In genomic region chr2:46564811-46565241, GRCh38 we compare ENCODE assay signal across 17 cellular contexts. TPM values are rescaled to one million over a fixed set of nuclear protein-coding genes. Genes with fewer than 3 reads are reported as not detected.
DNase-seq lines count a peak whose midpoint lies in the region; ATAC-seq and TF ChIP-seq lines count a peak whose summit lies in the region.
"Had no signal": no experiment of that assay in that cellular context is flagged by ENCODE, and none has a peak within 500 bp of the region (broad histone marks: within the 10 kb centered on the region; RNA-seq: fewer than 3 reads in every experiment).

No MANE protein-coding gene starts in this region.

- H3K9ac ChIP-seq in stomach smooth muscle (ENCODE audit: low read length in 2 of 2): no peak overlapping the region

- H3K4me3 ChIP-seq in stomach smooth muscle (ENCODE audit: low read length in 2 of 2) (peak overlapping the region in 1 of 2 donors; percentile 8), osteoblast (ENCODE audit: insufficient read depth, low read length) (no peak overlapping the region)
- H3K4me3 ChIP-seq: breast epithelium, Peyer's patch had no signal

- peaks cover 64% of the 10 kb centered on the region for H3K4me1 ChIP-seq in stomach smooth muscle (ENCODE audit: control insufficient read depth, insufficient read depth, low read length)
- H3K4me1 ChIP-seq in osteoblast (ENCODE audit: insufficient read depth, low read length): peaks cover 7% of the 10 kb centered on the region

- DNase-seq in Right ventricle myocardium inferior (ENCODE audit: missing footprints) (no peak), cardiac septum (ENCODE audit: low spot score) (no peak), left cardiac atrium (peak; percentile 38), osteoblast (ENCODE audit: insufficient read length, low spot score, missing footprints) (no peak), DMS 273 treated with DMSO at 0.1 percent for 48 hours (lab: John Stamatoyannopoulos, UW) (no peak), DMS53 treated with DMSO at 0.1 percent for 48 hours (lab: John Stamatoyannopoulos, UW; ENCODE audit: unreplicated experiment) (no peak)
- DNase-seq: activated CD4-positive, CD25-positive, alpha-beta regulatory T cell treated with anti-CD3 and anti-CD28 coated beads, Interleukin-2, amount 50 U/mL, for 72 hours; GOT3; kidney glomerular epithelial cell; NCI-H1694 treated with DMSO at 0.1 percent for 48 hours; NCI-H510A; Peyer's patch; T-helper 1 cell had no signal

- no peak overlapping the region for H2AFZ ChIP-seq in osteoblast (ENCODE audit: low read length)

- H3K36me3 ChIP-seq in stomach smooth muscle (ENCODE audit: control insufficient read depth in 2 of 2, insufficient read depth in 2 of 2, low read length in 2 of 2): peaks cover 0 to 4% of the 10 kb centered on the region in 2 donors
- peaks cover 30% of the 10 kb centered on the region for H3K36me3 ChIP-seq in osteoblast (ENCODE audit: insufficient read depth, low read length)
- H3K36me3 ChIP-seq: breast epithelium, Peyer's patch had no signal

- intact Hi-C loops in Right ventricle myocardium inferior (cut with DNase I) (no loop called here), cardiac septum (cut with DNase I) (loop anchor here (2.0 kb wide), 2 partner anchors 16 to 74 kb away; no protein-coding TSS in a partner anchor), left cardiac atrium (cut with DNase I) (loop anchor here in 1 of 2 donors (2.0 kb wide), 1 partner anchor 18 kb away; no protein-coding TSS in a partner anchor)

- no peak for TF ChIP-seq CTCF in osteoblast (IDR thresholded peaks at IDR 0.05; ENCODE audit: extremely low read depth, low read depth, low read length)

- no peak overlapping the region for H3K4me2 ChIP-seq in osteoblast (ENCODE audit: insufficient read depth, low read length)

- peaks cover 78% of the 10 kb centered on the region for H4K20me1 ChIP-seq in osteoblast (ENCODE audit: insufficient read depth, low read length)

- H3K27me3 ChIP-seq in stomach smooth muscle (ENCODE audit: control insufficient read depth in 1 of 2, insufficient read depth in 2 of 2, low read length in 2 of 2): no peaks in the 10 kb centered on the region
- H3K27me3 ChIP-seq in osteoblast (ENCODE audit: insufficient read depth, low read length): no peaks in the 10 kb centered on the region
- H3K27me3 ChIP-seq: breast epithelium, Peyer's patch had no signal

- H3K27ac ChIP-seq in stomach smooth muscle (ENCODE audit: low read length): peak overlapping the region; percentile 24
- H3K27ac ChIP-seq in osteoblast (ENCODE audit: low read depth, low read length): no peak overlapping the region
- H3K27ac ChIP-seq: Peyer's patch had no signal

- H3K9me3 ChIP-seq in stomach smooth muscle (ENCODE audit: control insufficient read depth in 2 of 2, low read length in 2 of 2) (no peaks in the 10 kb centered on the region), osteoblast (ENCODE audit: low read depth, low read length) (no peaks in the 10 kb centered on the region)
- H3K9me3 ChIP-seq: breast epithelium, Peyer's patch had no signal

- peaks cover 95% of the 10 kb centered on the region for H3K79me2 ChIP-seq in osteoblast (ENCODE audit: insufficient read depth, low read length)

- peak; percentile 85 for ATAC-seq in Right ventricle myocardium inferior
- ATAC-seq in SK-N-SH treated with all-trans-retinoic acid at 6 μM for 48 hours: peak; percentile 31; the same call in 1 of the 3 replicates
- ATAC-seq in left cardiac atrium: peak; percentile 84
- ATAC-seq: activated naive CD4-positive, alpha-beta T cell treated with anti-CD3 and anti-CD28 coated beads, Interleukin-2, amount 50 U/mL, for 72 hours had no signal

TF ChIP-seq in SK-N-SH treated with all-trans-retinoic acid at 6 μM for 48 hours, 23 proteins besides CTCF, POLR2A, EP300 and RAD21:
- TF ChIP-seq TCF4 (CRISPR knock-in tag; IDR thresholded peaks at IDR 0.05; ENCODE audit: borderline replicate concordance): no peak

RNA-seq across cellular contexts. Expression of gene ATP6V1E2, which starts 22.4 kb away (rescaled TPM):
- total RNA-seq in Right ventricle myocardium inferior (6.7 TPM), cardiac septum (8.7 TPM), left cardiac atrium (1 to 10 TPM; 4.1 to 6.5 TPM), osteoblast (5.9 and 6.5 TPM in 2 replicates)

RNA-seq across cellular contexts. Expression of gene RHOQ, which starts 22.5 kb away (rescaled TPM):
- total RNA-seq in Right ventricle myocardium inferior (415 TPM), cardiac septum (314 TPM), left cardiac atrium (100 to 1,000 TPM; 156 to 186 TPM), osteoblast (137 and 163 TPM in 2 replicates)

RNA-seq across cellular contexts. Expression of gene PIGF, which starts 52.0 kb away (rescaled TPM):
- total RNA-seq in Right ventricle myocardium inferior: 10.5 TPM
- total RNA-seq in cardiac septum: 10.9 TPM
- 10 to 100 TPM; 11.7 to 16.5 TPM for total RNA-seq in left cardiac atrium
- total RNA-seq in osteoblast: 16.5 and 16.6 TPM in 2 replicates

RNA-seq across cellular contexts. Expression of gene CRIPT, which starts 52.2 kb away (rescaled TPM):
- total RNA-seq in Right ventricle myocardium inferior (19.8 TPM), cardiac septum (15.8 TPM), left cardiac atrium (10 to 100 TPM; 13.9 to 15.3 TPM), osteoblast (28.6 and 29.2 TPM in 2 replicates)

Comparison
In these comparisons a context has a peak if more than half of its experiments do, and no peak if none do; other contexts are left out.
1. ATAC-seq: peak in every context shown above with its lines; median percentile 85 in Right ventricle myocardium inferior; 84 in left cardiac atrium; 31 in SK-N-SH treated with all-trans-retinoic acid at 6 μM for 48 hours.